25 cellular contexts compared by ENCODE assay signal in the genomic region with DNA sequence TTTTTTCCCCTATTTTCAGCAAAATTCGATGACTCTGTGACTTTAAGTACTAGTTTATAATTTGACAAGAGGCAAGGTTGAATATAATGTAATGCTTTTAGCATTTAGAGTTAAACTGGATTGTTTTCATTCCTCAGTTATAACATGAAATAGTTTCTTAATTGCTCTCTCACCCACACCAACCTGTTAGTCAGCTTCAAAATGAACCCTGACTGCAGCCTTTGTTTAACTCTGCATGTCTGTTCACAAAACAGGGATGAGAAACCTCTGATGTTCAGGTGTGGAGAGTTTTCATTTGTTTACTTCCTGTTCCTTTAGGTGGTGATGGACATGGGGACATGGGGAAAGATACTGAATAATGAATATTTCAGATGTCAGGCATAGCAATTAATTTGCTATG. TPM values are rescaled to one million over a fixed set of nuclear protein-coding genes. Genes with fewer than 3 reads are reported as not detected.
DNase-seq lines count a peak whose midpoint lies in the region; ATAC-seq, FAIRE-seq and TF ChIP-seq lines count a peak whose summit lies in the region.
"Had no signal": no experiment of that assay in that cellular context is flagged by ENCODE, and none has a peak within 500 bp of the region (broad histone marks: within the 10 kb centered on the region; RNA-seq: fewer than 3 reads in every experiment).

No MANE protein-coding gene starts in this region.

- no TSS peak for BruUV-seq in IMR-90 (replicated peaks; lab: Mats Ljungman, UMichigan)

- peaks cover 12% of the 10 kb centered on the region; the same call in 1 of the 2 replicates for H3K9me1 ChIP-seq in IMR-90 (ENCODE audit: insufficient read depth, low read length)

- ATAC-seq in IMR-90 (ENCODE audit: low read depth) (peak; percentile 18), HG03460 (IDR thresholded peaks at IDR 0.05; ENCODE audit: unreplicated experiment) (no peak)
- ATAC-seq: naive thymus-derived CD4-positive, alpha-beta T cell; stimulated activated naive B cell treated with anti-CD40 and anti-IgM and Interleukin-4, amounts not matched to agents 10 μg/mL and 1 μg/mL and 100 μg/mL, for 72 hours had no signal

- H3K4me3 Mint-ChIP-seq in endodermal cell = no peak overlapping the region
- H3K4me3 Mint-ChIP-seq: activated naive CD8-positive, alpha-beta T cell treated with anti-CD3 and anti-CD28 coated beads for 36 hours; activated T-helper 1 cell treated with anti-CD3 and anti-CD28 coated beads, Interleukin-12 subunit alpha, Interleukin-12 subunit beta, Interleukin-2, Interleukin-4 antibody, amounts not matched to agents 30 ng/mL and 10 ng/mL and 1 ng/mL, durations not matched to agents 14 hours and 24 hours and 36 hours; brain; naive thymus-derived CD4-positive, alpha-beta T cell; stimulated activated naive B cell treated with anti-CD40 and anti-IgM and Interleukin-4, amounts not matched to agents 10 μg/mL and 1 μg/mL and 100 μg/mL, for 72 hours had no signal

- H2AK5ac ChIP-seq in IMR-90 (ENCODE audit: low read depth, low read length) = no peak overlapping the region
- H2AK5ac ChIP-seq in neuronal stem cell (ENCODE audit: low read depth, low read length) = no peak overlapping the region

- peaks cover 75% of the 10 kb centered on the region for H3K36me3 Mint-ChIP-seq in endodermal cell (ENCODE audit: low read depth)

- H2BK20ac ChIP-seq in IMR-90 (ENCODE audit: low read depth, low read length) = no peak overlapping the region

- H3K56ac ChIP-seq in IMR-90 (ENCODE audit: extremely low read depth, insufficient read depth, low read length) = no peak overlapping the region

- no peaks in the 10 kb centered on the region for H3K27me3 ChIP-seq in IMR-90 (ENCODE audit: control insufficient read depth, insufficient read depth, low read length)
- no peaks in the 10 kb centered on the region for H3K27me3 ChIP-seq in muscle layer of duodenum (ENCODE audit: low read depth, low read length)
- no peaks in the 10 kb centered on the region for H3K27me3 ChIP-seq in endodermal cell (ENCODE audit: control insufficient read depth, insufficient read depth, low read length, poor library complexity, severe bottlenecking)
- no peaks in the 10 kb centered on the region for H3K27me3 ChIP-seq in neuronal stem cell (ENCODE audit: control insufficient read depth in 3 of 3, insufficient read depth in 3 of 3, low read depth in 1 of 3, low read length in 3 of 3)
- H3K27me3 ChIP-seq: colonic mucosa had no signal

- no peaks in the 10 kb centered on the region for H4K20me1 ChIP-seq in IMR-90 (ENCODE audit: insufficient read depth, low read length)

- no peak overlapping the region for H4K8ac ChIP-seq in IMR-90 (ENCODE audit: low read depth in 2 of 2, low read length in 2 of 2)
- no peak overlapping the region for H4K8ac ChIP-seq in neuronal stem cell (ENCODE audit: low read depth, low read length)

- H3K27ac ChIP-seq in IMR-90 (ENCODE audit: insufficient read depth, low read length) (no peak overlapping the region), muscle layer of duodenum (ENCODE audit: low read length) (peak overlapping the region; percentile 32), endodermal cell (ENCODE audit: low read depth, low read length) (no peak overlapping the region), neuronal stem cell (replicated peaks; ENCODE audit: low read length) (no peak overlapping the region)
- H3K27ac ChIP-seq: C4-2B, colonic mucosa, thoracic aorta had no signal

- intact Hi-C loops in IMR-90 (cut with micrococcal nuclease) = no loop called here

- H3K4me3 ChIP-seq in IMR-90 (ENCODE audit: insufficient read depth, low read depth, low read length) (no peak overlapping the region), epithelial cell of esophagus (ENCODE audit: low read length) (no peak overlapping the region), muscle layer of duodenum (ENCODE audit: low read depth in 1 of 2, low read length in 2 of 2) (no peak overlapping the region), endodermal cell (ENCODE audit: low read length) (no peak overlapping the region), neuronal stem cell (ENCODE audit: low read length in 2 of 2) (no peak overlapping the region)
- H3K4me3 ChIP-seq: colonic mucosa, lung, thoracic aorta had no signal

- H4K5ac ChIP-seq in IMR-90 (ENCODE audit: low read depth, low read length) = peak overlapping the region; percentile 16; the same call in 1 of the 2 replicates

- no peak overlapping the region for H3K9ac ChIP-seq in IMR-90 (ENCODE audit: low read depth, low read length)
- no peak overlapping the region for H3K9ac ChIP-seq in endodermal cell (ENCODE audit: extremely low read depth, low read length, poor library complexity, severe bottlenecking)
- H3K9ac ChIP-seq in neuronal stem cell (ENCODE audit: low read depth, low read length, poor library complexity) = no peak overlapping the region

- TF ChIP-seq CTCF in IMR-90 (conservative IDR thresholded peaks at IDR 0.05; ENCODE audit: low read depth, low read length) (no peak), epithelial cell of esophagus (IDR thresholded peaks at IDR 0.05; ENCODE audit: insufficient read depth, low read depth, low read length, missing control alignments) (no peak), endodermal cell (conservative IDR thresholded peaks at IDR 0.05) (no peak), D721Med (IDR thresholded peaks at IDR 0.05; ENCODE audit: insufficient read depth, missing control alignments) (no peak)

- no peak overlapping the region for H2BK15ac ChIP-seq in IMR-90 (ENCODE audit: low read depth, low read length)
- H2BK15ac ChIP-seq in neuronal stem cell (ENCODE audit: low read length) = no peak overlapping the region

- H3K9me3 ChIP-seq in IMR-90 (ENCODE audit: control insufficient read depth, insufficient read depth, low read length) (peaks cover 2% of the 10 kb centered on the region; the same call in 1 of the 2 replicates), muscle layer of duodenum (ENCODE audit: control insufficient read depth in 1 of 2, low read length in 2 of 2) (no peaks in the 10 kb centered on the region), endodermal cell (ENCODE audit: control insufficient read depth, low read length) (peaks cover 45% of the 10 kb centered on the region), neuronal stem cell (replicated peaks in 1 of 2; ENCODE audit: control insufficient read depth in 2 of 2, insufficient read depth in 1 of 2, low read depth in 1 of 2, low read length in 2 of 2) (peaks cover 13 to 68% of the 10 kb centered on the region in 2 donors)
- H3K9me3 ChIP-seq: colonic mucosa had no signal

- H2BK120ac ChIP-seq in IMR-90 (ENCODE audit: low read depth, low read length) = no peak overlapping the region
- no peak overlapping the region for H2BK120ac ChIP-seq in neuronal stem cell (ENCODE audit: low read depth, low read length)

- POLR2A ChIA-PET in IMR-90 (lab: Charles Lee; ENCODE audit: unreplicated experiment) = no interaction called here

- H3K4me1 ChIP-seq in IMR-90 (ENCODE audit: control insufficient read depth, insufficient read depth, low read length) (peaks cover 20% of the 10 kb centered on the region), muscle layer of duodenum (ENCODE audit: control insufficient read depth in 1 of 2, insufficient read depth in 2 of 2, low read length in 2 of 2) (peaks cover 9 to 51% of the 10 kb centered on the region in 2 donors), endodermal cell (ENCODE audit: control insufficient read depth, insufficient read depth, low read length) (no peaks in the 10 kb centered on the region), neuronal stem cell (ENCODE audit: control insufficient read depth in 2 of 2, insufficient read depth in 1 of 2, low read depth in 1 of 2, low read length in 2 of 2) (peaks cover 0 to 5% of the 10 kb centered on the region in 2 donors)
- H3K4me1 ChIP-seq: colonic mucosa had no signal

- no CpG with 5 or more reads among the region's 1 CpG for WGBS in IMR-90 (ENCODE audit: extremely low coverage in 2 of 2, insufficient read length in 1 of 2), 2 experiments
- 80% methylated on average over 1 of the region's 1 CpG; no CpG with 5 or more reads in 1 of the 2 experiments for WGBS in endodermal cell (ENCODE audit: insufficient coverage in 1 of 2, insufficient read length in 1 of 2), 2 experiments
- WGBS in neuronal stem cell (ENCODE audit: extremely low coverage in 2 of 2, insufficient read length in 2 of 2, insufficient replicate concordance in 1 of 2), 2 donors = no CpG with 5 or more reads among the region's 1 CpG

- no peak overlapping the region for H2AFZ ChIP-seq in IMR-90 (replicated peaks; ENCODE audit: low read length, poor library complexity)
- H2AFZ ChIP-seq in neuronal stem cell (ENCODE audit: low read length) = no peak overlapping the region

- H3K9me3 Mint-ChIP-seq in endodermal cell = peaks cover 36% of the 10 kb centered on the region

- TF ChIP-seq POLR2A in IMR-90 (IDR thresholded peaks at IDR 0.05; ENCODE audit: low read depth, low read length) = no peak

- H3K79me1 ChIP-seq in IMR-90 (ENCODE audit: low read depth in 1 of 2, low read length in 2 of 2) (peaks cover 1 to 14% of the 10 kb centered on the region in 2 experiments; a peak in 3 of 4 replicates), neuronal stem cell (ENCODE audit: low read depth, low read length) (no peaks in the 10 kb centered on the region)

- CTCF ChIA-PET in IMR-90 (lab: Yijun Ruan, JAX) = interaction anchor here (1.2 kb wide), 1 partner anchor 24 kb away, joined by 3 read pairs; no protein-coding TSS in a partner anchor

- H3K27me3 Mint-ChIP-seq in endodermal cell (ENCODE audit: insufficient read depth) = no peaks in the 10 kb centered on the region
- H3K27me3 Mint-ChIP-seq: activated naive CD8-positive, alpha-beta T cell treated with anti-CD3 and anti-CD28 coated beads for 36 hours; stimulated activated naive B cell treated with anti-CD40 and anti-IgM and Interleukin-4, amounts not matched to agents 10 μg/mL and 1 μg/mL and 100 μg/mL, for 72 hours had no signal

- no peak overlapping the region for H3K14ac ChIP-seq in IMR-90 (replicated peaks; ENCODE audit: low read depth, low read length)
- H3K14ac ChIP-seq in neuronal stem cell (ENCODE audit: low read length) = no peak overlapping the region

- no peak overlapping the region for H3K27ac Mint-ChIP-seq in endodermal cell
- H3K27ac Mint-ChIP-seq: activated naive CD8-positive, alpha-beta T cell treated with anti-CD3 and anti-CD28 coated beads for 36 hours; activated T-helper 1 cell treated with anti-CD3 and anti-CD28 coated beads, Interleukin-12 subunit alpha, Interleukin-12 subunit beta, Interleukin-2, Interleukin-4 antibody, amounts not matched to agents 30 ng/mL and 10 ng/mL and 1 ng/mL, durations not matched to agents 14 hours and 24 hours and 36 hours; naive thymus-derived CD4-positive, alpha-beta T cell; stimulated activated naive B cell treated with anti-CD40 and anti-IgM and Interleukin-4, amounts not matched to agents 10 μg/mL and 1 μg/mL and 100 μg/mL, for 72 hours had no signal

- in situ Hi-C loops in IMR-90 (cut with MboI; ENCODE audit: low sequenced_read_pairs) = no loop called here

- H3K4ac ChIP-seq in IMR-90 (ENCODE audit: low read depth, low read length) (no peak overlapping the region), neuronal stem cell (ENCODE audit: low read length) (no peak overlapping the region)

- no peak for FAIRE-seq in D721Med (lab: Jason Lieb, UNC)
- FAIRE-seq: islet of Langerhans had no signal

- TF ChIP-seq RAD21 in IMR-90 (IDR thresholded peaks at IDR 0.05; ENCODE audit: low read length) = no peak

- H3K23ac ChIP-seq in IMR-90 (ENCODE audit: low read depth, low read length) = no peak overlapping the region
- H3K23ac ChIP-seq in neuronal stem cell (ENCODE audit: low read depth, low read length, poor library complexity) = no peak overlapping the region

- H2AK9ac ChIP-seq in IMR-90 (replicated peaks; ENCODE audit: low read depth, low read length, poor library complexity) = no peak overlapping the region

- H3K18ac ChIP-seq in IMR-90 (ENCODE audit: low read depth, low read length) (peak overlapping the region; percentile 24; the same call in 1 of the 2 replicates), neuronal stem cell (ENCODE audit: low read length) (no peak overlapping the region)

- no peak overlapping the region for H4K91ac ChIP-seq in IMR-90 (ENCODE audit: insufficient read depth, low read depth, low read length)
- no peak overlapping the region for H4K91ac ChIP-seq in neuronal stem cell (ENCODE audit: low read depth, low read length, poor library complexity)

- H3K36me3 ChIP-seq in IMR-90 (ENCODE audit: control insufficient read depth, insufficient read depth, low read length) = peaks cover 15% of the 10 kb centered on the region; the same call in 1 of the 2 replicates
- H3K36me3 ChIP-seq in muscle layer of duodenum (ENCODE audit: control insufficient read depth in 1 of 2, insufficient read depth in 2 of 2, low read length in 2 of 2) = peaks cover 6% of the 10 kb centered on the region in 2 donors
- H3K36me3 ChIP-seq in endodermal cell (ENCODE audit: control insufficient read depth, insufficient read depth, low read length) = peaks cover 75% of the 10 kb centered on the region
- H3K36me3 ChIP-seq in neuronal stem cell (replicated peaks in 1 of 2; ENCODE audit: control insufficient read depth in 2 of 2, insufficient read depth in 2 of 2, low read length in 2 of 2) = peaks cover 33 to 100% of the 10 kb centered on the region in 2 donors
- H3K36me3 ChIP-seq: colonic mucosa had no signal

- dilution Hi-C loops in IMR-90 (cut with HindIII; ENCODE audit: low sequenced_read_pairs, unreplicated experiment) = no loop called here

- peak; percentile 34 for DNase-seq in AG20443 (ENCODE audit: low spot score)
- peak; percentile 10 for DNase-seq in IMR-90
- DNase-seq in epithelial cell of esophagus (ENCODE audit: low read depth) = peak; percentile 91
- DNase-seq in endodermal cell = no peak
- DNase-seq in neuronal stem cell (ENCODE audit: low spot score) = no peak
- DNase-seq in D721Med (ENCODE audit: insufficient read length, low spot score) = no peak
- DNase-seq: activated naive CD8-positive, alpha-beta T cell treated with anti-CD3 and anti-CD28 coated beads for 36 hours; colonic mucosa; DMS79; HCEC 1CT; hippocampal formation; naive thymus-derived CD4-positive, alpha-beta T cell; NCI-H146; NCI-H2171 treated with DMSO at 0.1 percent for 48 hours; stimulated activated CD4-positive, alpha-beta T cell treated with anti-CD3 and anti-CD28 coated beads, Interleukin-2, amount 100 ng/mL, for 24 hours; stimulated activated naive B cell treated with anti-CD40 and anti-IgM and Interleukin-4, amounts not matched to agents 10 μg/mL and 1 μg/mL and 100 μg/mL, for 72 hours; SW 1271 had no signal

- H3K4me2 ChIP-seq in IMR-90 (ENCODE audit: low read depth, low read length) (peak overlapping the region; percentile 8; the same call in 1 of the 2 replicates), neuronal stem cell (ENCODE audit: insufficient read depth, low read length, poor library complexity, severe bottlenecking) (no peak overlapping the region)

- peaks cover 5% of the 10 kb centered on the region for H3K4me1 Mint-ChIP-seq in endodermal cell
- H3K4me1 Mint-ChIP-seq: activated naive CD8-positive, alpha-beta T cell treated with anti-CD3 and anti-CD28 coated beads for 36 hours; stimulated activated naive B cell treated with anti-CD40 and anti-IgM and Interleukin-4, amounts not matched to agents 10 μg/mL and 1 μg/mL and 100 μg/mL, for 72 hours had no signal

- no peak overlapping the region for H2BK12ac ChIP-seq in neuronal stem cell (ENCODE audit: low read length)

- H2BK5ac ChIP-seq in IMR-90 (ENCODE audit: low read depth, low read length, poor library complexity, severe bottlenecking) (peak overlapping the region; percentile 24), neuronal stem cell (ENCODE audit: low read length) (no peak overlapping the region)

RNA-seq across cellular contexts. Expression of gene MND1, which starts 49.9 kb away (rescaled TPM):
- total RNA-seq in IMR-90 (2012; rRNA removed) = 0.36 and 3.3 TPM in 2 replicates
- 2.3 and 3.5 TPM in 2 replicates for polyA plus RNA-seq in IMR-90 (2012; rRNA removed)
- polyA plus RNA-seq in IMR-90 (2012; cell fraction: cytosol; rRNA removed) = 0.19 and 0.22 TPM in 2 replicates
- 0.22 TPM in 1 of 2 replicates, not detected in the other for polyA plus RNA-seq in IMR-90 (2012; cell fraction: nucleus; rRNA removed; ENCODE audit: low replicate concordance)
- total RNA-seq in endodermal cell = 10 to 100 TPM; 15.4 to 30.3 TPM
- polyA plus RNA-seq in endodermal cell (2013, experiment 1 of 2) = 26.8 TPM
- polyA plus RNA-seq in endodermal cell (2013, experiment 2 of 2) = 26.3 TPM
- polyA plus RNA-seq in neuronal stem cell (2013, experiment 1 of 2) = 45.7 TPM
- 51.7 TPM for polyA plus RNA-seq in neuronal stem cell (2013, experiment 2 of 2)

Comparison
In these comparisons a context has a peak if more than half of its experiments do, and no peak if none do; other contexts are left out.
1. DNase-seq: peak in AG20443 (single experiment), IMR-90 (single experiment) and epithelial cell of esophagus (single experiment); none in endodermal cell (single experiment), neuronal stem cell (single experiment) and D721Med (single experiment).